23 cellular contexts compared by ENCODE assay signal in genomic region chr18:6751207-6751606, GRCh38. TPM values are rescaled to one million over a fixed set of nuclear protein-coding genes. Genes with fewer than 3 reads are reported as not detected.
DNase-seq lines count a peak whose midpoint lies in the region; ATAC-seq and TF ChIP-seq lines count a peak whose summit lies in the region.
"Had no signal": no experiment of that assay in that cellular context is flagged by ENCODE, and none has a peak within 500 bp of the region (broad histone marks: within the 10 kb centered on the region; RNA-seq: fewer than 3 reads in every experiment).

No MANE protein-coding gene starts in this region.

- H3K79me2 ChIP-seq in H9 (ENCODE audit: insufficient read depth, low read length) = no peaks in the 10 kb centered on the region; the same call in 1 of the 2 replicates

- no peak overlapping the region for H3K4me2 ChIP-seq in H9 (ENCODE audit: insufficient read depth, insufficient read length, low read length)
- H3K4me2 ChIP-seq: SK-N-SH had no signal

- peaks cover 4% of the 10 kb centered on the region; the same call in 1 of the 2 replicates for H3K4me1 ChIP-seq in H9 (ENCODE audit: insufficient read depth, low read length)
- H3K4me1 ChIP-seq: HAP-1 had no signal

- ATAC-seq in sciatic nerve = peak; percentile 60
- ATAC-seq in HG03354 (IDR thresholded peaks at IDR 0.05; ENCODE audit: poor library complexity, severe bottlenecking, unreplicated experiment) = no peak
- no peak for ATAC-seq in activated T-helper 17 cell treated with anti-CD3 and anti-CD28 coated beads, Interleukin-2, amount 50 U/mL, for 72 hours (replicated peaks)

- no peak overlapping the region for H2AFZ ChIP-seq in H9 (ENCODE audit: low read length)

- no peaks in the 10 kb centered on the region for H3K79me1 ChIP-seq in H9 (ENCODE audit: insufficient read depth, low read depth, low read length, poor library complexity, severe bottlenecking)

- H2BK20ac ChIP-seq in H9 (ENCODE audit: low read depth, low read length, poor library complexity, severe bottlenecking) = no peak overlapping the region

- H3K4ac ChIP-seq in H9 (ENCODE audit: low read depth, low read length) = no peak overlapping the region

- H3K27me3 Mint-ChIP-seq in H9 (ENCODE audit: low read depth) (no peaks in the 10 kb centered on the region), chondrocyte (ENCODE audit: low read depth) (no peaks in the 10 kb centered on the region)
- no peaks in the 10 kb centered on the region for H3K27me3 Mint-ChIP-seq in activated T-helper 17 cell treated with anti-CD3 and anti-CD28 coated beads, Interleukin-2, amount 50 U/mL, for 72 hours
- H3K27me3 Mint-ChIP-seq: stimulated activated naive CD8-positive, alpha-beta T cell treated with anti-CD3 and anti-CD28 coated beads, Interleukin-15, Interleukin-2, amounts not matched to agents 100 ng/mL and 50 ng/mL, for 24 hours had no signal

- H2BK5ac ChIP-seq in H9 (ENCODE audit: insufficient read length, low read length) = no peak overlapping the region

- no CpG with 5 or more reads among the region's 2 CpGs for whole genome bisulfite sequencing in H9 (ENCODE audit: extremely low coverage, insufficient read length, low lambda C conversion rate)

- no peak overlapping the region for H4K5ac ChIP-seq in H9 (ENCODE audit: insufficient read length, low read depth, low read length)

- H3K27ac Mint-ChIP-seq in H9 (peak overlapping the region; percentile 20 to 98 (median 91); a peak in 5 of 7 replicates), chondrocyte (ENCODE audit: unreplicated experiment) (peak overlapping the region; percentile 86)
- no peak overlapping the region for H3K27ac Mint-ChIP-seq in activated T-helper 17 cell treated with anti-CD3 and anti-CD28 coated beads, Interleukin-2, amount 50 U/mL, for 72 hours
- H3K27ac Mint-ChIP-seq: stimulated activated naive CD8-positive, alpha-beta T cell treated with anti-CD3 and anti-CD28 coated beads, Interleukin-15, Interleukin-2, amounts not matched to agents 100 ng/mL and 50 ng/mL, for 24 hours had no signal

- no peak overlapping the region for H3K18ac ChIP-seq in H9 (ENCODE audit: insufficient read length, low read depth, low read length)

- TF ChIP-seq CTCF in H9 (conservative IDR thresholded peaks at IDR 0.05) = no peak
- TF ChIP-seq CTCF in chondrocyte (IDR thresholded peaks at IDR 0.05) = no peak

- no peak overlapping the region for H3K23ac ChIP-seq in H9 (ENCODE audit: insufficient read length, low read depth, low read length)

- H3K27ac ChIP-seq in H9 (ENCODE audit: insufficient read length, low read depth, low read length) = peak overlapping the region; percentile 74
- H3K27ac ChIP-seq: WERI-Rb-1 had no signal

- H3T11ph ChIP-seq in H9 (ENCODE audit: low read length) = no peak overlapping the region

- intact Hi-C loops in sciatic nerve (cut with DNase I) = no loop called here

- DNase-seq in H9 (no peak), chondrocyte (ENCODE audit: low spot score) (no peak), iris pigment epithelial cell (ENCODE audit: low read depth) (peak; percentile 29), sciatic nerve (ENCODE audit: low spot score) (no peak), C1 segment of cervical spinal cord (lab: John Stamatoyannopoulos, UW) (no peak), cortex of kidney (lab: John Stamatoyannopoulos, UW) (no peak)
- DNase-seq: activated CD4-positive, alpha-beta T cell treated with anti-CD3 and anti-CD28 coated beads, Interleukin-2, amount 50 U/mL, for 4 hours; activated gamma-delta T cell treated with Interleukin-2 at 50 U/mL for 16 hours; caudate nucleus; effector CD8-positive, alpha-beta T cell; head of caudate nucleus; NCI-H1105 treated with DMSO at 0.1 percent for 48 hours; NCI-H2081 treated with DMSO at 0.1 percent for 48 hours; NCI-H510A treated with DMSO at 0.1 percent for 48 hours; SK-N-SH; stimulated activated CD4-positive, alpha-beta T cell treated with anti-CD3 and anti-CD28 coated beads, Interleukin-2, amount 100 ng/mL, for 48 hours; WERI-Rb-1 had no signal

- H3K9me3 Mint-ChIP-seq in H9 = peaks cover 10 to 16% of the 10 kb centered on the region in 2 experiments
- H3K9me3 Mint-ChIP-seq in chondrocyte (ENCODE audit: low read depth) = no peaks in the 10 kb centered on the region
- H3K9me3 Mint-ChIP-seq in activated T-helper 17 cell treated with anti-CD3 and anti-CD28 coated beads, Interleukin-2, amount 50 U/mL, for 72 hours = peaks cover 4% of the 10 kb centered on the region

- H4K8ac ChIP-seq in H9 (replicated peaks; ENCODE audit: insufficient read length, low read depth, low read length) = no peak overlapping the region

- H4K91ac ChIP-seq in H9 (ENCODE audit: insufficient read length, low read depth, low read length) = no peak overlapping the region

- H3K9ac ChIP-seq in H9 (ENCODE audit: extremely low read depth, insufficient read length, low read length) = peak overlapping the region; percentile 31
- H3K9ac ChIP-seq: SK-N-SH had no signal

- no peak overlapping the region for H2BK120ac ChIP-seq in H9 (ENCODE audit: low read depth, low read length, poor library complexity, severe bottlenecking)

- no peak overlapping the region for H3K56ac ChIP-seq in H9 (ENCODE audit: insufficient read length, low read depth, low read length)

- H3K36me3 Mint-ChIP-seq in H9 (ENCODE audit: insufficient read depth in 1 of 3, low read depth in 3 of 3) (peaks cover 6 to 18% (median 16%) of the 10 kb centered on the region in 3 experiments), chondrocyte (ENCODE audit: low read depth) (no peaks in the 10 kb centered on the region)
- H3K36me3 Mint-ChIP-seq in activated T-helper 17 cell treated with anti-CD3 and anti-CD28 coated beads, Interleukin-2, amount 50 U/mL, for 72 hours (ENCODE audit: low read depth) = no peaks in the 10 kb centered on the region

- H2BK12ac ChIP-seq in H9 (ENCODE audit: insufficient read length, low read depth, low read length) = no peak overlapping the region

- no peaks in the 10 kb centered on the region for H4K20me1 ChIP-seq in H9 (ENCODE audit: control insufficient read depth, insufficient read depth, insufficient read length)

- no peak overlapping the region; the same call in 1 of the 2 replicates for H3K14ac ChIP-seq in H9 (ENCODE audit: insufficient read depth, low read length)

- no peaks in the 10 kb centered on the region; the same call in 1 of the 2 replicates for H3K27me3 ChIP-seq in H9 (ENCODE audit: insufficient read depth, low read length)
- H3K27me3 ChIP-seq: tibial nerve had no signal

- no peak overlapping the region for H2BK15ac ChIP-seq in H9 (ENCODE audit: low read depth, low read length)

- H3K9me3 ChIP-seq in H9 (ENCODE audit: control insufficient read depth, low read depth, low read length) = peaks cover 5% of the 10 kb centered on the region
- H3K9me3 ChIP-seq: HAP-1, SK-N-SH had no signal

- H3K23me2 ChIP-seq in H9 (ENCODE audit: insufficient read length, low read depth, low read length, poor library complexity, severe bottlenecking) = no peaks in the 10 kb centered on the region

- peaks cover 33 to 44% of the 10 kb centered on the region in 2 experiments for H3K4me1 Mint-ChIP-seq in H9
- H3K4me1 Mint-ChIP-seq in chondrocyte (ENCODE audit: low read depth) = peaks cover 64% of the 10 kb centered on the region
- H3K4me1 Mint-ChIP-seq in activated T-helper 17 cell treated with anti-CD3 and anti-CD28 coated beads, Interleukin-2, amount 50 U/mL, for 72 hours = no peaks in the 10 kb centered on the region

- no peak overlapping the region for H2AK5ac ChIP-seq in H9 (ENCODE audit: insufficient read length, low read length)

- no peak overlapping the region for H3K4me3 Mint-ChIP-seq in H9
- no peak overlapping the region for H3K4me3 Mint-ChIP-seq in chondrocyte (ENCODE audit: unreplicated experiment)
- no peak overlapping the region for H3K4me3 Mint-ChIP-seq in activated T-helper 17 cell treated with anti-CD3 and anti-CD28 coated beads, Interleukin-2, amount 50 U/mL, for 72 hours
- H3K4me3 Mint-ChIP-seq: stimulated activated naive CD8-positive, alpha-beta T cell treated with anti-CD3 and anti-CD28 coated beads, Interleukin-15, Interleukin-2, amounts not matched to agents 100 ng/mL and 50 ng/mL, for 24 hours had no signal

RNA-seq across cellular contexts. Expression of gene ARHGAP28, which starts 21.7 kb away (rescaled TPM):
- total RNA-seq in H9 (2021) (7.9 and 9.2 TPM in 2 replicates), chondrocyte (17.9 to 25.1 TPM (median 18.1 TPM) in 3 replicates), sciatic nerve (9.7 TPM)
- total RNA-seq in activated T-helper 17 cell treated with anti-CD3 and anti-CD28 coated beads, Interleukin-2, amount 50 U/mL, for 72 hours = not detected
- total RNA-seq: T-helper 2 cell treated with Interferon-gamma antibody and Interleukin-4, amounts not matched to agents 100 ng/mL and 5 ng/mL, for 36 hours had no signal
